Comparison of ENCODE assay signal across 8 cellular contexts in genomic region chr5:139438707-139439012, GRCh38. TPM values are rescaled to one million over a fixed set of nuclear protein-coding genes. Genes with fewer than 3 reads are reported as not detected.
DNase-seq lines count a peak whose midpoint lies in the region; ATAC-seq and TF ChIP-seq lines count a peak whose summit lies in the region.

No MANE protein-coding gene starts in this region.

- H3K27ac Mint-ChIP-seq in CD14-positive monocyte, result peak overlapping the region in 6 of 7 donors; percentile 14 to 100 (median 100)
- H3K27ac Mint-ChIP-seq in neural crest cell (ENCODE audit: unreplicated experiment), result no peak overlapping the region

- peaks cover 22% of the 10 kb centered on the region for H3K4me1 Mint-ChIP-seq in CD14-positive monocyte
- H3K4me1 Mint-ChIP-seq in neural crest cell, result peaks cover 23% of the 10 kb centered on the region

- no peak overlapping the region for H2AFZ ChIP-seq in Karpas-422 (ENCODE audit: low read length)

- H3K36me3 Mint-ChIP-seq in CD14-positive monocyte (peaks cover 0 to 2% of the 10 kb centered on the region in 2 donors), neural crest cell (ENCODE audit: low read depth) (peaks cover 6% of the 10 kb centered on the region)

- TF ChIP-seq CTCF in CD14-positive monocyte (IDR thresholded peaks at IDR 0.05) (no peak), coronary artery (IDR thresholded peaks at IDR 0.05) (no peak), neural crest cell (conservative IDR thresholded peaks at IDR 0.05) (no peak)

- H3K36me3 ChIP-seq in Karpas-422 (ENCODE audit: insufficient read depth, low read length), result no peaks in the 10 kb centered on the region

- no peaks in the 10 kb centered on the region for H3K9me3 ChIP-seq in Karpas-422 (ENCODE audit: low read length)

- no peaks in the 10 kb centered on the region for H3K9me2 ChIP-seq in Karpas-422 (replicated peaks; ENCODE audit: insufficient read depth, low read length)

- H3K4me1 ChIP-seq in Karpas-422 (ENCODE audit: low read length), result peaks cover 12% of the 10 kb centered on the region

- peak overlapping the region; percentile 90 for H3K4me2 ChIP-seq in Karpas-422 (ENCODE audit: low read depth, low read length, poor library complexity, severe bottlenecking)

- no peak for ATAC-seq in GM18870 (IDR thresholded peaks at IDR 0.05; ENCODE audit: unreplicated experiment)

- H3K27ac ChIP-seq in Karpas-422 (ENCODE audit: low read length) (no peak overlapping the region), coronary artery (peak overlapping the region; percentile 96 to 98)

- H3K9me3 Mint-ChIP-seq in CD14-positive monocyte, result no peaks in the 10 kb centered on the region
- H3K9me3 Mint-ChIP-seq in neural crest cell, result no peaks in the 10 kb centered on the region

- H4K20me1 ChIP-seq in Karpas-422 (ENCODE audit: insufficient read depth, low read depth, low read length), result no peaks in the 10 kb centered on the region

- H3K79me2 ChIP-seq in Karpas-422 (ENCODE audit: low read length), result no peaks in the 10 kb centered on the region

- peak overlapping the region; percentile 82 for H3K4me3 ChIP-seq in Karpas-422 (ENCODE audit: low read length)
- H3K4me3 ChIP-seq in coronary artery, result peak overlapping the region; percentile 93

- H3K4me3 Mint-ChIP-seq in CD14-positive monocyte, result peak overlapping the region; percentile 75 to 97
- H3K4me3 Mint-ChIP-seq in neural crest cell, result peak overlapping the region; percentile 97

- no peaks in the 10 kb centered on the region for H3K27me3 ChIP-seq in Karpas-422 (ENCODE audit: low read length)

- intact Hi-C loops in CD14-positive monocyte (cut with micrococcal nuclease), result no loop called here

- peak overlapping the region; percentile 89 for H3K9ac ChIP-seq in Karpas-422 (ENCODE audit: low read length)

- H3K27me3 Mint-ChIP-seq in CD14-positive monocyte (ENCODE audit: low read depth in 3 of 3) (peaks cover 0 to under 1% (median 0%) of the 10 kb centered on the region in 3 donors), neural crest cell (ENCODE audit: low read depth) (peaks cover 2% of the 10 kb centered on the region)

- DNase-seq in CD14-positive monocyte (ENCODE audit: low spot score) (no peak), Karpas-422 (no peak), coronary artery (ENCODE audit: low spot score) (no peak), neural crest cell (ENCODE audit: low read depth, low spot score) (no peak), SHP77 treated with DMSO at 0.1 percent for 48 hours (lab: John Stamatoyannopoulos, UW) (no peak)
- no peak for DNase-seq in activated CD4-positive, CD25-positive, alpha-beta regulatory T cell (lab: John Stamatoyannopoulos, UW)
- DNase-seq in stimulated activated CD4-positive, alpha-beta T cell treated with anti-CD3 and anti-CD28 coated beads, Interleukin-15, amount 100 ng/mL, for 24 hours, result no peak

RNA-seq across cellular contexts. Expression of gene DNAJC18, which starts 0.7 kb away (rescaled TPM):
- 1 to 10 TPM; 2.2 to 2.6 TPM for polyA plus RNA-seq in CD14-positive monocyte
- total RNA-seq in Karpas-422 (2014; rRNA removed; shearing (Covaris generic); ENCODE audit: low replicate concordance), result 6.0 and 9.0 TPM in 2 replicates
- 27.9 and 32.5 TPM in 2 replicates for total RNA-seq in neural crest cell

RNA-seq across cellular contexts. Expression of gene ECSCR, which starts 23.9 kb away (rescaled TPM):
- not detected for polyA plus RNA-seq in CD14-positive monocyte
- total RNA-seq in Karpas-422 (2014; rRNA removed; shearing (Covaris generic); ENCODE audit: low replicate concordance), result not detected in 2 replicates
- total RNA-seq in neural crest cell, result not detected in 2 replicates

RNA-seq across cellular contexts. Expression of gene SMIM33, which starts 32.1 kb away (rescaled TPM):
- polyA plus RNA-seq in CD14-positive monocyte, result not detected
- not detected in 2 replicates for total RNA-seq in Karpas-422 (2014; rRNA removed; shearing (Covaris generic); ENCODE audit: low replicate concordance)
- not detected in 2 replicates for total RNA-seq in neural crest cell

RNA-seq across cellular contexts. Expression of gene SPATA24, which starts 34.8 kb away (rescaled TPM):
- polyA plus RNA-seq in CD14-positive monocyte, result 1 to 10 TPM; 3.2 to 3.5 TPM
- total RNA-seq in Karpas-422 (2014; rRNA removed; shearing (Covaris generic); ENCODE audit: low replicate concordance), result 4.6 and 7.7 TPM in 2 replicates
- total RNA-seq in neural crest cell, result 15.2 and 16.1 TPM in 2 replicates

RNA-seq across cellular contexts. Expression of gene PROB1, which starts 43.8 kb away (rescaled TPM):
- under 1 TPM in 1 of 2 donors, not detected in 1; 0.11 TPM for polyA plus RNA-seq in CD14-positive monocyte
- 0.78 and 2.3 TPM in 2 replicates for total RNA-seq in Karpas-422 (2014; rRNA removed; shearing (Covaris generic); ENCODE audit: low replicate concordance)
- 2.2 and 2.4 TPM in 2 replicates for total RNA-seq in neural crest cell
